ENCODE assay signal across 9 cellular contexts in the genomic region with DNA sequence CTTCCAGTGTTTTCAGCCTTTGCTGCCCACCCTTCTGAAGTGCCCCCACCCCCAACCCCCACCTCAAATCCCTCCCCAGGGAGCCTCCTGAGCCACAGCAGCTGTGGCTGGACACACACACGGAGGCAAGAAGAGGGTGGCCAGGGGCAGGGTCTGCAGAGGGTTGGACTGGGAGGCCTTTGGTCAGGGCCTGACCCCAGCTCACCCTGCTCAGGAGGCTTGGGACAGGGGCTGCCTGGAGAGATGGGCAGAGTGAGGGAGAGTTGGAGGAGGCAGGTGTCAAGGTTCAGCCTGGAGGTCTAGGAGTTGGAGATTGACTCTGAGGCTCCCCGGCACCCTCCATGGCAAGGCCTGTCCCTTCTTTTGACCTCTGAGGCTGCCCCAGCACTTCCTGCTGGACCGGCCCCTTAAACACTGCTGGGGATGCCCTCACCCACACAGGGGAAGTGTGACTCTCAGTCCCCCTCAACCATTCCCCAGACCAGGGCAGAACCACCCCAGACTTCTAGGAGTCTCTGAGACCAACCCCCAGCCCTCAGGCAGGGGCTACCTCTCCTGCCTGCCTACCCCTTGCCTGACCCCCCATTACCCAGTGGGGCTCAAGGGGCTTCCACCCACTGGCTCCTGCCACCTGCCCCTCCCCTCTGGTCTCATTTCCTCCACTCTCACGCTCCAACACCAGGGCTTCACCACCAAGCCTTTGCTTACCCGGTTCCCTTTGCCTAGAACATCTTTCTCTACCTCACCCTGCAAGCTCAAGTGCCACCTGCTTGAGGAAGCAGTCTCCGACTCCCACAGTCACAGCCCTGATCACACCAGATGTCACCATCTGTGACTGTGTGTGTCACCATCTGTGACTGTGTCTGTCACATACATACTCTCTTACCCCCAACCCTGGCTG. TPM values are rescaled to one million over a fixed set of nuclear protein-coding genes. Genes with fewer than 3 reads are reported as not detected.
A peak's percentile ranks its signal among the peaks of the same experiment; 100 is the strongest.
DNase-seq lines count a peak whose midpoint lies in the region; ATAC-seq and TF ChIP-seq lines count a peak whose summit lies in the region.
"Had no signal": no experiment of that assay in that cellular context is flagged by ENCODE, and none has a peak within 500 bp of the region (broad histone marks: within the 10 kb centered on the region; RNA-seq: fewer than 3 reads in every experiment).

No MANE protein-coding gene starts in this region.

- no peak overlapping the region for H4K91ac ChIP-seq in neuronal stem cell (ENCODE audit: low read depth, low read length, poor library complexity)

- H3K27ac ChIP-seq in Peyer's patch (peak overlapping the region in 3 of 4 donors; percentile 25 to 82 (median 61)), neuronal stem cell (replicated peaks; ENCODE audit: low read length) (no peak overlapping the region), body of pancreas (no peak overlapping the region)
- H3K27ac ChIP-seq: 22Rv1 had no signal

- H2BK5ac ChIP-seq in neuronal stem cell (ENCODE audit: low read length) = no peak overlapping the region

- H3K4me3 ChIP-seq in Peyer's patch (no peak overlapping the region), neuronal stem cell (ENCODE audit: low read length in 2 of 2) (no peak overlapping the region), BE2C (ENCODE audit: low read depth, low read length) (no peak overlapping the region), body of pancreas (no peak overlapping the region)

- H3K4ac ChIP-seq in neuronal stem cell (ENCODE audit: low read length) = no peak overlapping the region

- H3K18ac ChIP-seq in neuronal stem cell (ENCODE audit: low read length) = peak overlapping the region; percentile 33

- H2BK12ac ChIP-seq in neuronal stem cell (ENCODE audit: low read length) = no peak overlapping the region

- H3K9me3 ChIP-seq in Peyer's patch (no peaks in the 10 kb centered on the region), neuronal stem cell (replicated peaks in 1 of 2; ENCODE audit: control insufficient read depth in 2 of 2, insufficient read depth in 1 of 2, low read depth in 1 of 2, low read length in 2 of 2) (no peaks in the 10 kb centered on the region), BE2C (no peaks in the 10 kb centered on the region), body of pancreas (no peaks in the 10 kb centered on the region)

- H3K14ac ChIP-seq in neuronal stem cell (ENCODE audit: low read length) = no peak overlapping the region

- H2BK120ac ChIP-seq in neuronal stem cell (ENCODE audit: low read depth, low read length) = no peak overlapping the region

- H3K36me3 ChIP-seq in Peyer's patch (no peaks in the 10 kb centered on the region), neuronal stem cell (replicated peaks in 1 of 2; ENCODE audit: control insufficient read depth in 2 of 2, insufficient read depth in 2 of 2, low read length in 2 of 2) (no peaks in the 10 kb centered on the region), BE2C (no peaks in the 10 kb centered on the region; the same call in 1 of the 2 replicates), body of pancreas (replicated peaks in 1 of 2; ENCODE audit: insufficient read depth in 1 of 2, low read depth in 2 of 2) (no peaks in the 10 kb centered on the region)

- WGBS in neuronal stem cell (ENCODE audit: extremely low coverage in 2 of 2, insufficient read length in 2 of 2, insufficient replicate concordance in 1 of 2), 2 donors = no CpG with 5 or more reads among the region's 6 CpGs
- WGBS in body of pancreas, 2 donors = 75 to 95% methylated on average over 5 to 6 of the region's 6 CpGs

- H3K23ac ChIP-seq in neuronal stem cell (ENCODE audit: low read depth, low read length, poor library complexity) = no peak overlapping the region

- DNase-seq in DMS 273 (lab: John Stamatoyannopoulos, UW; ENCODE audit: unreplicated experiment) = peak; percentile 60
- DNase-seq in DMS 273 treated with DMSO at 0.1 percent for 48 hours (lab: John Stamatoyannopoulos, UW) = no peak
- peak in 2 of 3 donors; percentile 80 to 82 for DNase-seq in Peyer's patch
- DNase-seq in neuronal stem cell (ENCODE audit: low spot score) = no peak
- DNase-seq in BE2C = no peak
- no peak for DNase-seq in body of pancreas

- H2BK15ac ChIP-seq in neuronal stem cell (ENCODE audit: low read length) = no peak overlapping the region

- ATAC-seq in HG02623 (IDR thresholded peaks at IDR 0.05; ENCODE audit: unreplicated experiment) (peak; percentile 55), HG03095 (IDR thresholded peaks at IDR 0.05; ENCODE audit: unreplicated experiment) (no peak), body of pancreas (no peak)

- H3K27me3 ChIP-seq in Peyer's patch (no peaks in the 10 kb centered on the region), neuronal stem cell (ENCODE audit: control insufficient read depth in 3 of 3, insufficient read depth in 3 of 3, low read depth in 1 of 3, low read length in 3 of 3) (no peaks in the 10 kb centered on the region), BE2C (no peaks in the 10 kb centered on the region), body of pancreas (no peaks in the 10 kb centered on the region)

- peaks cover 6% of the 10 kb centered on the region for H3K79me1 ChIP-seq in neuronal stem cell (ENCODE audit: low read depth, low read length)

- H3K9ac ChIP-seq in neuronal stem cell (ENCODE audit: low read depth, low read length, poor library complexity) = no peak overlapping the region

- no peak overlapping the region for H3K4me2 ChIP-seq in neuronal stem cell (ENCODE audit: insufficient read depth, low read length, poor library complexity, severe bottlenecking)

- no peak overlapping the region for H2AFZ ChIP-seq in neuronal stem cell (ENCODE audit: low read length)

- no peak overlapping the region for H2AK5ac ChIP-seq in neuronal stem cell (ENCODE audit: low read depth, low read length)

- TF ChIP-seq POLR2A in Peyer's patch (IDR thresholded peaks at IDR 0.05) = no peak
- no peak for TF ChIP-seq POLR2A in body of pancreas (IDR thresholded peaks at IDR 0.05)

- intact Hi-C loops in body of pancreas (cut with DNase I) = no loop called here

- H3K4me1 ChIP-seq in Peyer's patch = peaks cover 0 to 55% (median 40%) of the 10 kb centered on the region in 4 donors
- peaks cover 5 to 9% of the 10 kb centered on the region in 2 donors for H3K4me1 ChIP-seq in neuronal stem cell (ENCODE audit: control insufficient read depth in 2 of 2, insufficient read depth in 1 of 2, low read depth in 1 of 2, low read length in 2 of 2)
- H3K4me1 ChIP-seq in BE2C = peaks cover 12% of the 10 kb centered on the region
- H3K4me1 ChIP-seq in body of pancreas = no peaks in the 10 kb centered on the region

- TF ChIP-seq CTCF in Peyer's patch (IDR thresholded peaks at IDR 0.05) = no peak
- TF ChIP-seq CTCF in BE2C (IDR thresholded peaks at IDR 0.05; ENCODE audit: low read depth, low read length) = no peak
- no peak for TF ChIP-seq CTCF in body of pancreas (IDR thresholded peaks at IDR 0.05)

- no peak overlapping the region for H4K8ac ChIP-seq in neuronal stem cell (ENCODE audit: low read depth, low read length)

RNA-seq across cellular contexts. Expression of gene ARAP1, which starts 8.6 kb away (rescaled TPM):
- total RNA-seq in Peyer's patch = 100 to 1,000 TPM; 122 to 285 (median 145) TPM
- 15.2 TPM for polyA plus RNA-seq in neuronal stem cell (2013, experiment 1 of 2)
- polyA plus RNA-seq in neuronal stem cell (2013, experiment 2 of 2) = 15.9 TPM
- 43.3 TPM for polyA plus RNA-seq in BE2C (2012; ENCODE audit: insufficient read depth, insufficient read length, low read depth)
- 100 to 1,000 TPM in 1 of 2 donors, 10 to 100 TPM in 1; 63.3 to 208 TPM for total RNA-seq in body of pancreas

RNA-seq across cellular contexts. Expression of gene STARD10, which starts 50.3 kb away (rescaled TPM):
- total RNA-seq in Peyer's patch = 100 to 1,000 TPM; 118 to 187 (median 168) TPM
- polyA plus RNA-seq in neuronal stem cell (2013, experiment 1 of 2) = 19.9 TPM
- polyA plus RNA-seq in neuronal stem cell (2013, experiment 2 of 2) = 17.9 TPM
- polyA plus RNA-seq in BE2C (2012; ENCODE audit: insufficient read depth, insufficient read length, low read depth) = 71.9 TPM
- 100 to 1,000 TPM; 122 to 209 TPM for total RNA-seq in body of pancreas

Comparison
In these comparisons a context has a peak if more than half of its experiments do, and no peak if none do; other contexts are left out.
1. DNase-seq: peak in DMS 273 (single experiment) and Peyer's patch (2 of 3); none in DMS 273 treated with DMSO at 0.1 percent for 48 hours (single experiment), neuronal stem cell (single experiment), BE2C (single experiment) and body of pancreas (0 of 4).
2. H3K27ac ChIP-seq: peak in Peyer's patch (3 of 4); none in neuronal stem cell (single experiment) and body of pancreas (0 of 4).